In genomic region chr11:118142081-118142480, GRCh38 we compare ENCODE assay signal across 1 cellular context.
TF ChIP-seq lines count a peak whose summit lies in the region.

No MANE protein-coding gene starts in this region.

TF ChIP-seq in IMR-90, 13 proteins besides CTCF, POLR2A, EP300 and RAD21:
- TF ChIP-seq FOS (IDR thresholded peaks at IDR 0.05; ENCODE audit: low read depth, low read length) = no peak
- no peak for TF ChIP-seq MXI1 (IDR thresholded peaks at IDR 0.05; ENCODE audit: borderline replicate concordance, low read depth, low read length)
- TF ChIP-seq BHLHE40 (IDR thresholded peaks at IDR 0.05; ENCODE audit: low read depth, low read length) = no peak
- peak; percentile 72 for TF ChIP-seq CEBPB (IDR thresholded peaks at IDR 0.05; ENCODE audit: low read depth, low read length)
- TF ChIP-seq MAFK (IDR thresholded peaks at IDR 0.05; ENCODE audit: low read depth, low read length) = no peak
